In the genomic region with DNA sequence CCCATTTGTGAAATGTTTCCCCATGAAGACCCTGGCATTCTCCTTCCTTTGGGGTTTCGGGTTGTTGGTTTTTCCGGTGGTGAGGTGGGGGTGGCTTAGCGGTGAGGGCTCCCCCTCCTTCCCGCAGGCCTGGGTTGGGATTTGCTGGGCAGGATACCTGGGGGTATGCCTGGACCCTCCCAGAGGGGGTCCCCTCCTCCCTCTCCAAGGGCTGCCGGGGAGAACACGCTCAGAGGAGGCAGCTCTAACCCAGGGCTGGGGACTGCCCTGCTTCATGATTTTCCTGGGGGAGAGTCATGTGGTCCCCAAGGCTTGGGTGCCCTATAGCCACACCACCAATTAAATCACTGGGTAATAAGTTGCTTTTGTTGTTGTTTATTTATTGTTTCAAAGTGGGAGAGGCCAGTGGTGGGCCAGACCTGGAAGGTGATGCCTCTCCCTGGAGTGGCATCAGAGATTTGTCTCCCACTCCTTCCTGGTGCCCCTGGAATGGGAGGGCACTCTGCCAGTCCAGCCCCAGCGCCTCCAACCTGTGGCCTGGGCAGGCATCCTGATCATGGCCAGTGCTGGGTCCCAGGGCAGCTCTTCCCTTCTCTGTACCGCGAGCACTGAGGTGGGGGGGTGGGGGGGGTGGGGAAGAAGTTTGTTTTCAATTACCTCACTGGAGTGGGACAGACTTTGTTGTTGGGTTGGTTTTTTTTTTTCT, we compare ENCODE assay signal across 9 cellular contexts. TPM values are rescaled to one million over a fixed set of nuclear protein-coding genes. Genes with fewer than 3 reads are reported as not detected.
DNase-seq lines count a peak whose midpoint lies in the region; ATAC-seq and TF ChIP-seq lines count a peak whose summit lies in the region.
"Had no signal": no experiment of that assay in that cellular context is flagged by ENCODE, and none has a peak within 500 bp of the region (broad histone marks: within the 10 kb centered on the region; RNA-seq: fewer than 3 reads in every experiment).

No MANE protein-coding gene starts in this region.

- H3K27me3 Mint-ChIP-seq in memory B cell, result no peaks in the 10 kb centered on the region

- no peaks in the 10 kb centered on the region for H3K9me3 ChIP-seq in left ventricle myocardium inferior (replicated peaks)
- H3K9me3 ChIP-seq in right cardiac atrium (ENCODE audit: control insufficient read depth, low read length), result no peaks in the 10 kb centered on the region
- H3K9me3 ChIP-seq in uterus, result no peaks in the 10 kb centered on the region

- intact Hi-C loops in left ventricle myocardium inferior (cut with micrococcal nuclease), result no loop called here
- intact Hi-C loops in right cardiac atrium (cut with DNase I), result no loop called here
- intact Hi-C loops in uterus (cut with DNase I; ENCODE audit: low total_unique reads), result no loop called here

- peak overlapping the region; percentile 92 for H3K27ac Mint-ChIP-seq in memory B cell

- peak overlapping the region; percentile 34 for H3K4me3 Mint-ChIP-seq in memory B cell

- WGBS in right cardiac atrium, result 39% methylated on average over 9 of the region's 9 CpGs

- peaks cover 8% of the 10 kb centered on the region for H3K36me3 Mint-ChIP-seq in memory B cell

- H3K27ac ChIP-seq in left ventricle myocardium inferior (replicated peaks) (peak overlapping the region; percentile 91), right cardiac atrium (ENCODE audit: low read length) (no peak overlapping the region), uterus (peak overlapping the region; percentile 92 to 99)

- ATAC-seq in right cardiac atrium (no peak), memory B cell (ENCODE audit: low read depth) (no peak)

- peaks cover 30% of the 10 kb centered on the region for H3K4me1 Mint-ChIP-seq in memory B cell

- TF ChIP-seq CTCF in left ventricle myocardium inferior (IDR thresholded peaks at IDR 0.05; ENCODE audit: borderline replicate concordance), result no peak
- TF ChIP-seq CTCF in uterus (IDR thresholded peaks at IDR 0.05), result no peak

- H3K4me3 ChIP-seq in left ventricle myocardium inferior, result peak overlapping the region; percentile 82
- no peak overlapping the region for H3K4me3 ChIP-seq in right cardiac atrium (ENCODE audit: low read length)
- peak overlapping the region in 1 of 2 donors; percentile 85 for H3K4me3 ChIP-seq in uterus

- TF ChIP-seq POLR2A in uterus (IDR thresholded peaks at IDR 0.05), result no peak

- peaks cover 43% of the 10 kb centered on the region for H3K4me1 ChIP-seq in left ventricle myocardium inferior
- peaks cover 10% of the 10 kb centered on the region for H3K4me1 ChIP-seq in right cardiac atrium (ENCODE audit: control insufficient read depth, insufficient read depth, low read length)
- no peaks in the 10 kb centered on the region for H3K4me1 ChIP-seq in uterus

- H3K9me3 Mint-ChIP-seq in memory B cell, result no peaks in the 10 kb centered on the region

- DNase-seq in left ventricle myocardium inferior (no peak), right cardiac atrium (no peak), astrocyte of the hippocampus (ENCODE audit: low read depth, low spot score) (peak; percentile 80), memory B cell (ENCODE audit: low spot score in 2 of 2) (no peak), uterus (peak in 1 of 2 donors; percentile 42), T1000 (lab: John Stamatoyannopoulos, UW) (no peak), NCI-H128 (lab: John Stamatoyannopoulos, UW; ENCODE audit: unreplicated experiment) (no peak), NCI-H2227 (lab: John Stamatoyannopoulos, UW; ENCODE audit: unreplicated experiment) (no peak)
- DNase-seq: GDM1 had no signal

- peaks cover 43% of the 10 kb centered on the region for H3K27me3 ChIP-seq in left ventricle myocardium inferior (ENCODE audit: low read depth)
- no peaks in the 10 kb centered on the region for H3K27me3 ChIP-seq in right cardiac atrium (ENCODE audit: control insufficient read depth, insufficient read depth)
- H3K27me3 ChIP-seq in uterus, result no peaks in the 10 kb centered on the region

- H3K36me3 ChIP-seq in left ventricle myocardium inferior (no peaks in the 10 kb centered on the region), uterus (no peaks in the 10 kb centered on the region)

RNA-seq across cellular contexts. Expression of gene CLCF1, which starts 1.3 kb away (rescaled TPM):
- 0.82 TPM for total RNA-seq in left ventricle myocardium inferior
- total RNA-seq in right cardiac atrium, result 1 to 10 TPM; 2.9 to 6.1 (median 3.0) TPM
- polyA plus RNA-seq in right cardiac atrium, result 3.7 TPM
- 10 to 100 TPM in 1 of 4 donors, 1 to 10 TPM in 2, under 1 TPM in 1; 0.77 to 19.3 (median 7.4) TPM for total RNA-seq in uterus

RNA-seq across cellular contexts. Expression of gene RAD9A, which starts 17.1 kb away (rescaled TPM):
- 7.0 TPM for total RNA-seq in left ventricle myocardium inferior
- 10 to 100 TPM in 1 of 4 donors, 1 to 10 TPM in 3; 7.9 to 11.7 (median 9.4) TPM for total RNA-seq in right cardiac atrium
- 7.3 TPM for polyA plus RNA-seq in right cardiac atrium
- total RNA-seq in uterus, result 10 to 100 TPM in 2 of 4 donors, 1 to 10 TPM in 2; 2.6 to 37.3 (median 11.6) TPM

RNA-seq across cellular contexts. Expression of gene POLD4, which starts 21.4 kb away (rescaled TPM):
- total RNA-seq in left ventricle myocardium inferior (47.0 TPM), right cardiac atrium (10 to 100 TPM; 53.8 to 86.6 (median 65.3) TPM), uterus (10 to 100 TPM in 3 of 4 donors, 1 to 10 TPM in 1; 8.7 to 65.6 (median 31.3) TPM)
- 124 TPM for polyA plus RNA-seq in right cardiac atrium

RNA-seq across cellular contexts. Expression of gene PPP1CA, which starts 26.9 kb away (rescaled TPM):
- total RNA-seq in left ventricle myocardium inferior (86.0 TPM), right cardiac atrium (10 to 100 TPM; 73.1 to 93.4 (median 79.1) TPM), uterus (100 to 1,000 TPM in 1 of 4 donors, 10 to 100 TPM in 3; 15.9 to 180 (median 77.1) TPM)
- polyA plus RNA-seq in right cardiac atrium, result 79.4 TPM

RNA-seq across cellular contexts. Expression of gene TBC1D10C, which starts 29.2 kb away (rescaled TPM):
- 1.0 TPM for total RNA-seq in left ventricle myocardium inferior
- 1 to 10 TPM in 3 of 4 donors, under 1 TPM in 1; 0.67 to 2.7 (median 1.8) TPM for total RNA-seq in right cardiac atrium
- polyA plus RNA-seq in right cardiac atrium, result 0.86 TPM
- total RNA-seq in uterus, result 1 to 10 TPM in 2 of 4 donors, not detected in 2; 1.3 to 2.5 TPM
